8 cellular contexts compared by ENCODE assay signal in genomic region chr12:27549231-27549800, GRCh38. TPM values are rescaled to one million over a fixed set of nuclear protein-coding genes. Genes with fewer than 3 reads are reported as not detected.
DNase-seq lines count a peak whose midpoint lies in the region; ATAC-seq and TF ChIP-seq lines count a peak whose summit lies in the region.

No MANE protein-coding gene starts in this region.

- no peak overlapping the region for H3K18ac ChIP-seq in trophoblast cell (ENCODE audit: low read length)

- H3K27ac ChIP-seq in BLaER1: peak overlapping the region; percentile 60
- H3K27ac ChIP-seq in SJCRH30: peak overlapping the region; percentile 8
- peak overlapping the region; percentile 91 for H3K27ac ChIP-seq in fibroblast of lung (ENCODE audit: insufficient read depth, low read length)
- no peak overlapping the region for H3K27ac ChIP-seq in trophoblast cell (ENCODE audit: low read depth, low read length)

- no peak overlapping the region for H3K14ac ChIP-seq in trophoblast cell (ENCODE audit: low read length)

- H3K4me3 ChIP-seq in BLaER1 (0 out of 2 replicates have a peak overlapping the region, but pooled peaks have one; percentile 15), SJCRH30 (peak overlapping the region; percentile 22), fibroblast of lung (replicated peaks in 1 of 4; ENCODE audit: control extremely low read depth in 1 of 4, insufficient read depth in 1 of 4, low read depth in 3 of 4, low read length in 4 of 4) (peak overlapping the region; percentile 8 to 31 (median 19)), trophoblast cell (ENCODE audit: low read depth, low read length) (no peak overlapping the region)

- no peak overlapping the region for H4K12ac ChIP-seq in trophoblast cell (ENCODE audit: low read depth, low read length)

- H3K36me3 ChIP-seq in BLaER1: peaks cover 7% of the 10 kb centered on the region
- H3K36me3 ChIP-seq in SJCRH30: no peaks in the 10 kb centered on the region
- no peaks in the 10 kb centered on the region for H3K36me3 ChIP-seq in fibroblast of lung (ENCODE audit: control insufficient read depth, insufficient read depth, low read length)
- peaks cover 3 to 7% of the 10 kb centered on the region in 2 experiments for H3K36me3 ChIP-seq in trophoblast cell (ENCODE audit: control insufficient read depth in 1 of 2, insufficient read depth in 2 of 2, low read length in 2 of 2)

- no peak overlapping the region for H3K23ac ChIP-seq in trophoblast cell (ENCODE audit: low read length)

- no peak for TF ChIP-seq CTCF in fibroblast of lung (conservative IDR thresholded peaks at IDR 0.05 in 1 of 2, IDR thresholded peaks at IDR 0.05 in 1 of 2; ENCODE audit: low read depth in 1 of 2, low read length in 2 of 2)

- H4K20me1 ChIP-seq in BLaER1 (peaks cover 17% of the 10 kb centered on the region; the same call in 1 of the 2 replicates), fibroblast of lung (ENCODE audit: control insufficient read depth, extremely low read depth, insufficient read depth, low read length) (no peaks in the 10 kb centered on the region)

- no peak overlapping the region for H2BK120ac ChIP-seq in trophoblast cell (ENCODE audit: insufficient read depth, low read length, poor library complexity)

- no peaks in the 10 kb centered on the region for H3K79me1 ChIP-seq in trophoblast cell (ENCODE audit: low read length)

- H4K8ac ChIP-seq in trophoblast cell (ENCODE audit: low read depth, low read length): no peak overlapping the region

- H3K79me2 ChIP-seq in fibroblast of lung (ENCODE audit: control insufficient read depth, insufficient read depth, low read length) (peaks cover 67% of the 10 kb centered on the region), trophoblast cell (ENCODE audit: control insufficient read depth, insufficient read depth, low read length, poor library complexity) (peaks cover 10% of the 10 kb centered on the region)

- ATAC-seq in HG03108 (IDR thresholded peaks at IDR 0.05; ENCODE audit: unreplicated experiment) (no peak), HG03025 (IDR thresholded peaks at IDR 0.05; ENCODE audit: low FRiP score, unreplicated experiment) (no peak), GM19324 (IDR thresholded peaks at IDR 0.05; ENCODE audit: low FRiP score, unreplicated experiment) (no peak)

- H3K4me1 ChIP-seq in BLaER1 (peaks cover 73% of the 10 kb centered on the region), SJCRH30 (peaks cover 24% of the 10 kb centered on the region), fibroblast of lung (ENCODE audit: control insufficient read depth, extremely low read depth, insufficient read depth, low read length) (peaks cover 28% of the 10 kb centered on the region), trophoblast cell (ENCODE audit: control insufficient read depth in 1 of 2, insufficient read depth in 2 of 2, low read length in 2 of 2) (peaks cover 22% of the 10 kb centered on the region in 2 experiments)

- peak overlapping the region; percentile 81 for H3K4me2 ChIP-seq in BLaER1
- peak overlapping the region; percentile 73 for H3K4me2 ChIP-seq in fibroblast of lung (ENCODE audit: extremely low read depth, insufficient read depth, low read length)
- no peak overlapping the region for H3K4me2 ChIP-seq in trophoblast cell (ENCODE audit: low read length)

- no CpG with 5 or more reads among the region's 8 CpGs for WGBS in trophoblast cell (ENCODE audit: extremely low coverage, insufficient coverage, insufficient read length)

- H3K9ac ChIP-seq in BLaER1: peak overlapping the region; percentile 30; the same call in 1 of the 2 replicates
- H3K9ac ChIP-seq in fibroblast of lung (ENCODE audit: insufficient read depth, low read length): peak overlapping the region; percentile 29
- no peak overlapping the region for H3K9ac ChIP-seq in trophoblast cell (ENCODE audit: low read length)

- no peak overlapping the region for H2AK5ac ChIP-seq in trophoblast cell (ENCODE audit: low read length)

- peak overlapping the region; percentile 58 for H3K4ac ChIP-seq in trophoblast cell (ENCODE audit: low read depth, low read length)

- H2BK12ac ChIP-seq in trophoblast cell (ENCODE audit: low read length): no peak overlapping the region

- DNase-seq in SJCRH30 (no peak), fibroblast of lung (ENCODE audit: low read depth in 2 of 2) (peak; percentile 84 to 88), trophoblast cell (peak; percentile 29 to 81), pons (ENCODE audit: low spot score) (no peak)

- peaks cover 9% of the 10 kb centered on the region for H3K9me3 ChIP-seq in BLaER1
- no peaks in the 10 kb centered on the region for H3K9me3 ChIP-seq in SJCRH30 (replicated peaks)
- H3K9me3 ChIP-seq in fibroblast of lung (ENCODE audit: control insufficient read depth, insufficient read depth, low read depth, low read length): no peaks in the 10 kb centered on the region
- no peaks in the 10 kb centered on the region for H3K9me3 ChIP-seq in trophoblast cell (ENCODE audit: insufficient read depth, low read depth, low read length)

- H2AFZ ChIP-seq in fibroblast of lung (ENCODE audit: low read length): no peak overlapping the region
- H2AFZ ChIP-seq in trophoblast cell (ENCODE audit: insufficient read depth, low read length, poor library complexity): peak overlapping the region; percentile 6

- no peak overlapping the region for H4K91ac ChIP-seq in trophoblast cell (ENCODE audit: low read depth, low read length)

- H3K27me3 ChIP-seq in BLaER1: no peaks in the 10 kb centered on the region
- H3K27me3 ChIP-seq in SJCRH30: no peaks in the 10 kb centered on the region
- H3K27me3 ChIP-seq in fibroblast of lung (ENCODE audit: control insufficient read depth, insufficient read depth, low read length): no peaks in the 10 kb centered on the region
- H3K27me3 ChIP-seq in trophoblast cell (ENCODE audit: insufficient read depth, low read length): no peaks in the 10 kb centered on the region

- H2BK5ac ChIP-seq in trophoblast cell (ENCODE audit: low read depth, low read length, poor library complexity): no peak overlapping the region

RNA-seq across cellular contexts. Expression of gene PPFIBP1, which starts 25.3 kb away (rescaled TPM):
- 51.9 and 53.5 TPM in 2 replicates for total RNA-seq in SJCRH30 (2014; rRNA removed; shearing (Covaris generic))
- total RNA-seq in fibroblast of lung: 51.4 and 93.0 TPM in 2 replicates
- polyA plus RNA-seq in fibroblast of lung: 46.8 and 65.1 TPM in 2 replicates
- polyA plus RNA-seq in fibroblast of lung (2012): 26.7 and 40.5 TPM in 2 replicates
- 29.9 and 58.7 TPM in 2 replicates for polyA minus RNA-seq in fibroblast of lung (ENCODE audit: low replicate concordance)
- 104 and 107 TPM in 2 replicates for polyA plus RNA-seq in trophoblast cell (2013)

Comparison
In these comparisons a context has a peak if more than half of its experiments do, and no peak if none do; other contexts are left out.
1. DNase-seq: peak in fibroblast of lung (2 of 2) and trophoblast cell (2 of 2); none in SJCRH30 (0 of 2) and pons (single experiment).